In genomic region chr15:90059208-90059985, GRCh38 we compare ENCODE assay signal across 8 cellular contexts. TPM values are rescaled to one million over a fixed set of nuclear protein-coding genes. Genes with fewer than 3 reads are reported as not detected.
A peak's percentile ranks its signal among the peaks of the same experiment; 100 is the strongest.
DNase-seq lines count a peak whose midpoint lies in the region; ATAC-seq and TF ChIP-seq lines count a peak whose summit lies in the region.

No MANE protein-coding gene starts in this region.

- no peak for TF ChIP-seq CTCF in DND-41 (IDR thresholded peaks at IDR 0.05; ENCODE audit: borderline replicate concordance, extremely low read depth, low read length, poor library complexity, severe bottlenecking)
- no peak for TF ChIP-seq CTCF in Loucy (conservative IDR thresholded peaks at IDR 0.05; ENCODE audit: low read length)
- TF ChIP-seq CTCF in foreskin keratinocyte (conservative IDR thresholded peaks at IDR 0.05): no peak
- no peak for TF ChIP-seq CTCF in psoas muscle (IDR thresholded peaks at IDR 0.05)

- H3K9ac ChIP-seq in DND-41 (ENCODE audit: low read depth, low read length): no peak overlapping the region
- H3K9ac ChIP-seq in Loucy (ENCODE audit: low read depth, low read length, poor library complexity, severe bottlenecking): no peak overlapping the region

- H3K9me2 ChIP-seq in Loucy (replicated peaks; ENCODE audit: low read depth, low read length): no peaks in the 10 kb centered on the region

- H3K36me3 ChIP-seq in DND-41 (ENCODE audit: insufficient read depth, low read length) (no peaks in the 10 kb centered on the region), Loucy (ENCODE audit: insufficient read depth, low read length) (no peaks in the 10 kb centered on the region), psoas muscle (ENCODE audit: insufficient read depth in 1 of 2, low read depth in 1 of 2) (no peaks in the 10 kb centered on the region)

- H3K27ac ChIP-seq in DND-41 (ENCODE audit: low read length): no peak overlapping the region
- H3K27ac ChIP-seq in foreskin keratinocyte: peak overlapping the region; percentile 81
- H3K27ac ChIP-seq in psoas muscle: no peak overlapping the region

- H3K79me2 ChIP-seq in DND-41 (ENCODE audit: insufficient read depth, low read length) (peaks cover 2% of the 10 kb centered on the region), Loucy (ENCODE audit: insufficient read depth, low read length) (no peaks in the 10 kb centered on the region; the same call in 1 of the 2 replicates)

- peaks cover 18% of the 10 kb centered on the region for H4K20me1 ChIP-seq in DND-41 (ENCODE audit: insufficient read depth, low read length)
- H4K20me1 ChIP-seq in Loucy (ENCODE audit: insufficient read depth, low read length, poor library complexity, severe bottlenecking): no peaks in the 10 kb centered on the region

- intact Hi-C loops in psoas muscle (cut with DNase I): no loop called here

- ATAC-seq in DND-41 (ENCODE audit: insufficient read depth, low read depth) (peak; percentile 59; the same call in 1 of the 3 replicates), GM21717 (IDR thresholded peaks at IDR 0.05; ENCODE audit: unreplicated experiment) (peak; percentile 87), foreskin keratinocyte (peak; percentile 43), psoas muscle (peak in 1 of 4 donors; percentile 23)

- no peaks in the 10 kb centered on the region for H3F3A ChIP-seq in Loucy (ENCODE audit: low read depth)

- H3K9me3 ChIP-seq in DND-41 (ENCODE audit: insufficient read depth, low read length, severe bottlenecking) (no peaks in the 10 kb centered on the region), Loucy (ENCODE audit: insufficient read depth, low read depth, low read length) (no peaks in the 10 kb centered on the region), psoas muscle (no peaks in the 10 kb centered on the region)

- H3K4me2 ChIP-seq in DND-41 (ENCODE audit: insufficient read depth, low read length) (no peak overlapping the region), Loucy (ENCODE audit: low read depth, low read length, poor library complexity, severe bottlenecking) (peak overlapping the region; percentile 35)

- H2AFZ ChIP-seq in DND-41 (ENCODE audit: low read depth, low read length) (no peak overlapping the region), Loucy (ENCODE audit: low read length) (no peak overlapping the region)

- H3K4me1 ChIP-seq in DND-41 (ENCODE audit: insufficient read depth, low read length) (no peaks in the 10 kb centered on the region), Loucy (ENCODE audit: insufficient read depth, low read length, poor library complexity, severe bottlenecking) (peaks cover 12% of the 10 kb centered on the region), foreskin keratinocyte (peaks cover 20% of the 10 kb centered on the region), psoas muscle (peaks cover 38% of the 10 kb centered on the region)

- H3K4me3 ChIP-seq in DND-41 (ENCODE audit: low read depth in 1 of 2, low read length in 2 of 2) (no peak overlapping the region), Loucy (ENCODE audit: low read length, poor library complexity, severe bottlenecking) (no peak overlapping the region), psoas muscle (no peak overlapping the region)

- 68 to 79% (median 71%) methylated on average over 20 to 21 of the region's 21 CpGs for WGBS in psoas muscle, 3 donors

- peak; percentile 28 for DNase-seq in DND-41
- peak; percentile 88 for DNase-seq in activated CD8-positive, alpha-beta memory T cell treated with anti-CD3 and anti-CD28 coated beads for 24 hours
- DNase-seq in foreskin keratinocyte: peak; percentile 45 to 69
- peak; percentile 71 to 85 for DNase-seq in psoas muscle
- DNase-seq in NCI-H446 treated with DMSO at 0.1 percent for 48 hours (lab: John Stamatoyannopoulos, UW): no peak
- no peak for DNase-seq in NCI-H146 (lab: John Stamatoyannopoulos, UW)

- H3K27me3 ChIP-seq in DND-41 (ENCODE audit: insufficient read depth, low read length, poor library complexity) (no peaks in the 10 kb centered on the region), Loucy (ENCODE audit: insufficient read depth, low read length, poor library complexity, severe bottlenecking) (no peaks in the 10 kb centered on the region), foreskin keratinocyte (no peaks in the 10 kb centered on the region), psoas muscle (ENCODE audit: insufficient read depth in 3 of 3, low read length in 2 of 3) (no peaks in the 10 kb centered on the region)

RNA-seq across cellular contexts. Expression of gene IDH2, which starts 42.9 kb away (rescaled TPM):
- total RNA-seq in foreskin keratinocyte (60.1 and 69.6 TPM in 2 replicates), psoas muscle (100 to 1,000 TPM; 513 to 926 (median 752) TPM)
- polyA plus RNA-seq in foreskin keratinocyte (75.0 and 88.2 TPM in 2 replicates), psoas muscle (100 to 1,000 TPM; 365 to 759 (median 405) TPM)

RNA-seq across cellular contexts. Expression of gene ZNF710, which starts 58.3 kb away (rescaled TPM):
- total RNA-seq in foreskin keratinocyte (30.3 and 36.8 TPM in 2 replicates), psoas muscle (1 to 10 TPM; 3.1 to 8.1 (median 5.6) TPM)
- polyA plus RNA-seq in foreskin keratinocyte (25.1 and 32.1 TPM in 2 replicates), psoas muscle (1 to 10 TPM; 1.3 to 4.5 (median 1.9) TPM)

Comparison
In these comparisons a context has a peak if more than half of its experiments do, and no peak if none do; other contexts are left out.
1. DNase-seq: peak in DND-41 (single experiment), activated CD8-positive, alpha-beta memory T cell treated with anti-CD3 and anti-CD28 coated beads for 24 hours (single experiment), foreskin keratinocyte (2 of 2) and psoas muscle (2 of 2); none in NCI-H446 treated with DMSO at 0.1 percent for 48 hours (single experiment) and NCI-H146 (single experiment).